Comparison of ENCODE assay signal across 19 cellular contexts in the genomic region with DNA sequence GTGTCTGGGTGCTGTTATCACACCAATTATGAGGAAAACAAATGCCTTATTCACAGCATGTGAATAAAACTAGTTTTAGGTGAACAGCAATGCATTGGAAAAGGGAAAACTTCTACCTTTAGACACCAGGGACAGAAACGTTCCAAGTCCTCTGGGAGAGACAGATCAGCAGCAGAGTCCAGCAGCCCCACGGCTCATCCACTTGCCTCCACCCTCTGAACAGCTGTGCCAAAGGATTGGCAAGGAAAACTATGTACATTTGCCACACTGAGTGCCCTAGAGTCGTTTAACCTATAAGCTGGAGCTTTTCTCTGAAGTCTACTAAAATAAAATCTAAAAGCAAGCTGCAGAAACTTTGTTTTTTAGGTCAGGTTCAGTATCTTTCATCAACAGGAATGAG.
DNase-seq lines count a peak whose midpoint lies in the region; ATAC-seq, FAIRE-seq and TF ChIP-seq lines count a peak whose summit lies in the region.
"Had no signal": no experiment of that assay in that cellular context is flagged by ENCODE, and none has a peak within 500 bp of the region (broad histone marks: within the 10 kb centered on the region; RNA-seq: fewer than 3 reads in every experiment).

No MANE protein-coding gene starts in this region.

- TF ChIP-seq EP300 in HepG2 (IDR thresholded peaks at IDR 0.05; ENCODE audit: low read depth in 2 of 2, low read length in 2 of 2): no peak
- TF ChIP-seq EP300 in HepG2 (CRISPR knock-in tag; IDR thresholded peaks at IDR 0.05; ENCODE audit: borderline replicate concordance): no peak
- no peak for TF ChIP-seq EP300 in esophagus muscularis mucosa (IDR thresholded peaks at IDR 0.05)

- H3K4me1 ChIP-seq in right lobe of liver (peaks cover 0 to 6% (median 0%) of the 10 kb centered on the region in 4 donors), HepG2 (ENCODE audit: insufficient read depth, low read length) (no peaks in the 10 kb centered on the region), esophagus muscularis mucosa (no peaks in the 10 kb centered on the region), small intestine (ENCODE audit: control insufficient read depth in 2 of 2, insufficient read depth in 1 of 2, low read depth in 1 of 2, low read length in 1 of 2) (no peaks in the 10 kb centered on the region)
- H3K4me1 ChIP-seq: A549, BE2C, SJSA1 had no signal

- no TSS peak for BruUV-seq in HepG2 (replicated peaks; lab: Mats Ljungman, UMichigan)

- no peak overlapping the region for H3K9ac ChIP-seq in HepG2 (ENCODE audit: insufficient read depth, low read depth, low read length)

- no peak overlapping the region for H3K4me2 ChIP-seq in HepG2 (ENCODE audit: low read depth, low read length)
- H3K4me2 ChIP-seq: A549 had no signal

- no peak for FAIRE-seq in HepG2 (lab: Jason Lieb, UNC)
- FAIRE-seq in small intestine (lab: Jason Lieb, UNC): no peak
- FAIRE-seq: A549, D721Med had no signal

- TF ChIP-seq RAD21 in HepG2 (CRISPR knock-in tag; IDR thresholded peaks at IDR 0.05): no peak

- DNase-seq in NCI-H2171 treated with DMSO at 0.1 percent for 48 hours (lab: John Stamatoyannopoulos, UW) (peak; percentile 0), NCI-H2171 (lab: John Stamatoyannopoulos, UW) (no peak), right lobe of liver (no peak), HepG2 (ENCODE audit: low spot score) (no peak), esophagus muscularis mucosa (ENCODE audit: extremely low spot score) (peak; percentile 50), small intestine (peak; percentile 9), NOMO-1 treated with dmso at 0.1 percent for 144 hours (lab: John Stamatoyannopoulos, UW; ENCODE audit: unreplicated experiment) (no peak), RPMI8226 (no peak)
- DNase-seq: BE2C, DMS79, H7, KBM-7, NCI-H1694, PC-3, T-helper 1 cell had no signal

- no peaks in the 10 kb centered on the region for H4K20me1 ChIP-seq in HepG2 (ENCODE audit: insufficient read depth, low read length)

- H3K36me3 ChIP-seq in right lobe of liver (no peaks in the 10 kb centered on the region), HepG2 (replicated peaks in 1 of 2; ENCODE audit: control insufficient read depth in 1 of 2, insufficient read depth in 2 of 2, low read length in 2 of 2) (no peaks in the 10 kb centered on the region), esophagus muscularis mucosa (no peaks in the 10 kb centered on the region), small intestine (ENCODE audit: control insufficient read depth in 2 of 2, insufficient read depth in 2 of 2, low read length in 2 of 2) (no peaks in the 10 kb centered on the region)
- H3K36me3 ChIP-seq: BE2C, SJSA1 had no signal

- 25% methylated on average over 2 of the region's 3 CpGs for WGBS in right lobe of liver (ENCODE audit: insufficient coverage, low coverage, low lambda C conversion rate, missing lambda C conversion rate)
- 3% methylated on average over 3 of the region's 3 CpGs for WGBS in HepG2 (ENCODE audit: low lambda C conversion rate)
- 55% methylated on average over 3 of the region's 3 CpGs for WGBS in esophagus muscularis mucosa
- 14 to 34% (median 25%) methylated on average over 3 of the region's 3 CpGs for WGBS in small intestine, 3 donors

- H3K79me2 ChIP-seq in HepG2 (ENCODE audit: insufficient read depth, low read length): no peaks in the 10 kb centered on the region

- ATAC-seq in right lobe of liver (peak; percentile 23 to 77 (median 56)), HepG2 (no peak)
- ATAC-seq: A549, PC-3 had no signal

- no peak for TF ChIP-seq CTCF in right lobe of liver (IDR thresholded peaks at IDR 0.05)
- no peak for TF ChIP-seq CTCF in HepG2 (CRISPR knock-in tag; IDR thresholded peaks at IDR 0.05)
- no peak for TF ChIP-seq CTCF in esophagus muscularis mucosa (IDR thresholded peaks at IDR 0.05)

- intact Hi-C loops in right lobe of liver (cut with DNase I) (no loop called here), HepG2 (cut with micrococcal nuclease; ENCODE audit: unreplicated experiment) (no loop called here), esophagus muscularis mucosa (cut with DNase I) (no loop called here)

- H2AFZ ChIP-seq in HepG2 (ENCODE audit: low read length): no peak overlapping the region

- no peak overlapping the region for H3K27ac ChIP-seq in right lobe of liver
- H3K27ac ChIP-seq in HepG2 (ENCODE audit: extremely low read length, insufficient read depth, low read length): no peak overlapping the region
- H3K27ac ChIP-seq in esophagus muscularis mucosa (replicated peaks in 1 of 4): no peak overlapping the region
- no peak overlapping the region for H3K27ac ChIP-seq in small intestine (ENCODE audit: low read depth in 1 of 2, low read length in 1 of 2)
- H3K27ac ChIP-seq: A549, HL-60, SJSA1 had no signal

- POLR2A ChIA-PET in HepG2 (lab: Yijun Ruan, JAX): no interaction called here

- in situ Hi-C loops in HepG2 (cut with HindIII; ENCODE audit: extremely low pct_ligation_motif_present, low pct_unique_long_range_greater_than_20kb): no loop called here

- TF ChIP-seq POLR2A in right lobe of liver (IDR thresholded peaks at IDR 0.05) (no peak), HepG2 (IDR thresholded peaks at IDR 0.05; ENCODE audit: insufficient read depth in 1 of 2, low read depth in 2 of 2, low read length in 2 of 2) (no peak), esophagus muscularis mucosa (IDR thresholded peaks at IDR 0.05; ENCODE audit: low read depth) (no peak)

- no peaks in the 10 kb centered on the region for H3K27me3 ChIP-seq in right lobe of liver
- no peaks in the 10 kb centered on the region for H3K27me3 ChIP-seq in HepG2 (ENCODE audit: control insufficient read depth in 1 of 2, insufficient read depth in 2 of 2, low read length in 2 of 2)
- no peaks in the 10 kb centered on the region for H3K27me3 ChIP-seq in esophagus muscularis mucosa
- H3K27me3 ChIP-seq in small intestine (ENCODE audit: control insufficient read depth in 2 of 2, insufficient read depth in 2 of 2, low read length in 2 of 2): no peaks in the 10 kb centered on the region
- H3K27me3 ChIP-seq: BE2C, SJSA1 had no signal

- no peak overlapping the region for H3K4me3 ChIP-seq in right lobe of liver
- H3K4me3 ChIP-seq in HepG2 (replicated peaks in 1 of 3; ENCODE audit: insufficient read depth in 1 of 3, low read depth in 2 of 3, low read length in 3 of 3): no peak overlapping the region
- no peak overlapping the region for H3K4me3 ChIP-seq in esophagus muscularis mucosa
- H3K4me3 ChIP-seq in small intestine (ENCODE audit: low read depth in 1 of 2, low read length in 2 of 2): no peak overlapping the region
- H3K4me3 ChIP-seq: A549, SJSA1 had no signal

- H3K9me3 ChIP-seq in right lobe of liver (no peaks in the 10 kb centered on the region), HepG2 (ENCODE audit: low read length) (no peaks in the 10 kb centered on the region), esophagus muscularis mucosa (no peaks in the 10 kb centered on the region), small intestine (ENCODE audit: control insufficient read depth, low read depth) (no peaks in the 10 kb centered on the region)
- H3K9me3 ChIP-seq: A549, BE2C, SJSA1 had no signal

- CTCF ChIA-PET in HepG2 (lab: Yijun Ruan, JAX; ENCODE audit: low intra/inter-chr PET ratio, low total read pairs): no interaction called here

TF ChIP-seq in HepG2, 621 proteins besides CTCF, POLR2A, EP300 and RAD21 (continues in another document):
- TF ChIP-seq SRSF4 (IDR thresholded peaks at IDR 0.05; ENCODE audit: low read depth, low read length, poor library complexity, severe bottlenecking): no peak
- TF ChIP-seq ZNF550 (CRISPR knock-in tag; IDR thresholded peaks at IDR 0.05; ENCODE audit: borderline replicate concordance): no peak
- TF ChIP-seq TBL1XR1 (IDR thresholded peaks at IDR 0.05; ENCODE audit: borderline replicate concordance, low read length, partially characterized antibody): no peak
- TF ChIP-seq PCBP1 (IDR thresholded peaks at IDR 0.05; ENCODE audit: borderline replicate concordance, low read depth, low read length): no peak
- no peak for TF ChIP-seq KLF12 (CRISPR knock-in tag; IDR thresholded peaks at IDR 0.05; ENCODE audit: borderline replicate concordance)
- no peak for TF ChIP-seq SIN3B (IDR thresholded peaks at IDR 0.05; ENCODE audit: low read length)
- TF ChIP-seq, protein P1, sequence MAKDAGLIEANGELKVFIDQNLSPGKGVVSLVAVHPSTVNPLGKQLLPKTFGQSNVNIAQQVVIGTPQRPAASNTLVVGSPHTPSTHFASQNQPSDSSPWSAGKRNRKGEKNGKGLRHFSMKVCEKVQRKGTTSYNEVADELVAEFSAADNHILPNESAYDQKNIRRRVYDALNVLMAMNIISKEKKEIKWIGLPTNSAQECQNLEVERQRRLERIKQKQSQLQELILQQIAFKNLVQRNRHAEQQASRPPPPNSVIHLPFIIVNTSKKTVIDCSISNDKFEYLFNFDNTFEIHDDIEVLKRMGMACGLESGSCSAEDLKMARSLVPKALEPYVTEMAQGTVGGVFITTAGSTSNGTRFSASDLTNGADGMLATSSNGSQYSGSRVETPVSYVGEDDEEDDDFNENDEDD (CRISPR knock-in tag; IDR thresholded peaks at IDR 0.05; ENCODE audit: borderline replicate concordance): no peak
- TF ChIP-seq ZNF614 (CRISPR knock-in tag; IDR thresholded peaks at IDR 0.05; ENCODE audit: borderline replicate concordance): no peak
- TF ChIP-seq ZNF441 (CRISPR knock-in tag; IDR thresholded peaks at IDR 0.05; ENCODE audit: borderline replicate concordance): no peak
- TF ChIP-seq, protein P2, sequence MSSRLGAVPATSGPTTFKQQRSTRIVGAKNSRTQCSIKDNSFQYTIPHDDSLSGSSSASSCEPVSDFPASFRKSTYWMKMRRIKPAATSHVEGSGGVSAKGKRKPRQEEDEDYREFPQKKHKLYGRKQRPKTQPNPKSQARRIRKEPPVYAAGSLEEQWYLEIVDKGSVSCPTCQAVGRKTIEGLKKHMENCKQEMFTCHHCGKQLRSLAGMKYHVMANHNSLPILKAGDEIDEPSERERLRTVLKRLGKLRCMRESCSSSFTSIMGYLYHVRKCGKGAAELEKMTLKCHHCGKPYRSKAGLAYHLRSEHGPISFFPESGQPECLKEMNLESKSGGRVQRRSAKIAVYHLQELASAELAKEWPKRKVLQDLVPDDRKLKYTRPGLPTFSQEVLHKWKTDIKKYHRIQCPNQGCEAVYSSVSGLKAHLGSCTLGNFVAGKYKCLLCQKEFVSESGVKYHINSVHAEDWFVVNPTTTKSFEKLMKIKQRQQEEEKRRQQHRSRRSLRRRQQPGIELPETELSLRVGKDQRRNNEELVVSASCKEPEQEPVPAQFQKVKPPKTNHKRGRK (CRISPR knock-in tag; IDR thresholded peaks at IDR 0.05): no peak

Comparison
In these comparisons a context has a peak if more than half of its experiments do, and no peak if none do; other contexts are left out.
1. DNase-seq: peak in NCI-H2171 treated with DMSO at 0.1 percent for 48 hours (single experiment), esophagus muscularis mucosa (single experiment) and small intestine (single experiment); none in NCI-H2171 (single experiment), right lobe of liver (0 of 3), HepG2 (single experiment), NOMO-1 treated with dmso at 0.1 percent for 144 hours (single experiment) and RPMI8226 (single experiment).